In genomic region chr1:69172003-69173000, GRCh38 we compare ENCODE assay signal across 26 cellular contexts.
DNase-seq lines count a peak whose midpoint lies in the region; ATAC-seq and TF ChIP-seq lines count a peak whose summit lies in the region.
"Had no signal": no experiment of that assay in that cellular context is flagged by ENCODE, and none has a peak within 500 bp of the region (broad histone marks: within the 10 kb centered on the region; RNA-seq: fewer than 3 reads in every experiment).

No MANE protein-coding gene starts in this region.

- DNase-seq in GM13977 (ENCODE audit: low spot score): peak; percentile 5
- DNase-seq in NCI-H226: peak; percentile 88
- no peak for DNase-seq in adipocyte (ENCODE audit: low read depth)
- peak in 1 of 2 donors; percentile 34 for DNase-seq in foreskin keratinocyte
- DNase-seq in head of caudate nucleus: no peak
- DNase-seq in HUDEP-2 (lab: John Stamatoyannopoulos, UW; ENCODE audit: unreplicated experiment in 76 of 76): no peak
- no peak for DNase-seq in G401 (ENCODE audit: low spot score)
- DNase-seq: activated CD4-positive, CD25-positive, alpha-beta regulatory T cell; activated CD8-positive, alpha-beta T cell treated with anti-CD3 and anti-CD28 coated beads for 36 hours; activated T-cell treated with anti-CD3 and anti-CD28 coated beads, Interleukin-2, amount 50 U/mL, for 4 hours; CD8-positive, alpha-beta T cell; DMS79 treated with DMSO at 0.1 percent for 48 hours; heart right ventricle; immature natural killer cell; KG1; naive thymus-derived CD4-positive, alpha-beta T cell; NCI-H1105 treated with DMSO at 0.1 percent for 48 hours; NCI-H2171; NCI-H748 treated with DMSO at 0.1 percent for 48 hours; RPMI8226; stimulated activated CD4-positive, alpha-beta T cell treated with anti-CD3 and anti-CD28 coated beads, Interleukin-2, amount 100 ng/mL, for 48 hours; stomach; upper lobe of right lung had no signal

- H3K9me3 ChIP-seq in adipocyte (ENCODE audit: control insufficient read depth, low read length): peaks cover 6% of the 10 kb centered on the region
- H3K9me3 ChIP-seq: breast epithelium, upper lobe of right lung had no signal

- H3K27ac ChIP-seq in foreskin keratinocyte: no peak overlapping the region
- H3K27ac ChIP-seq: breast epithelium, heart right ventricle, stomach, upper lobe of right lung had no signal

- ATAC-seq in foreskin keratinocyte (peak; percentile 46), GM21367 (IDR thresholded peaks at IDR 0.05; ENCODE audit: unreplicated experiment) (no peak)
- ATAC-seq: activated CD8-positive, alpha-beta T cell treated with anti-CD3 and anti-CD28 coated beads for 36 hours; activated T-cell treated with anti-CD3 and anti-CD28 coated beads, Interleukin-2, amount 50 U/mL, for 4 hours; CD8-positive, alpha-beta T cell; esophagus mucosa; heart right ventricle; naive thymus-derived CD4-positive, alpha-beta T cell; upper lobe of right lung had no signal

- peaks cover 16% of the 10 kb centered on the region for H3K4me1 ChIP-seq in adipocyte (ENCODE audit: control insufficient read depth, insufficient read depth, low read length)
- H3K4me1 ChIP-seq in foreskin keratinocyte: no peaks in the 10 kb centered on the region
- H3K4me1 ChIP-seq: breast epithelium, heart right ventricle, stomach, upper lobe of right lung had no signal

- no peaks in the 10 kb centered on the region for H3K36me3 ChIP-seq in adipocyte (ENCODE audit: control insufficient read depth, insufficient read depth, low read length, severe bottlenecking)
- H3K36me3 ChIP-seq: breast epithelium, heart right ventricle, stomach, upper lobe of right lung had no signal

- peak overlapping the region; percentile 48 for H3K4me3 ChIP-seq in adipocyte (ENCODE audit: low read length)
- H3K4me3 ChIP-seq: breast epithelium, heart right ventricle, stomach, upper lobe of right lung had no signal

- no peaks in the 10 kb centered on the region for H3K27me3 ChIP-seq in adipocyte (replicated peaks; ENCODE audit: control insufficient read depth, insufficient read depth, low read length)
- H3K27me3 ChIP-seq in foreskin keratinocyte: no peaks in the 10 kb centered on the region
- H3K27me3 ChIP-seq: breast epithelium, heart right ventricle, stomach, upper lobe of right lung had no signal

- TF ChIP-seq CTCF in GM13977 (IDR thresholded peaks at IDR 0.05; ENCODE audit: extremely low read depth, insufficient read depth, missing control alignments) (no peak), foreskin keratinocyte (conservative IDR thresholded peaks at IDR 0.05) (no peak)

- H3K9ac ChIP-seq in adipocyte (ENCODE audit: low read length): no peak overlapping the region

- in situ Hi-C loops in GM13977 (cut with MboI; ENCODE audit: low pct_unique_long_range_greater_than_20kb, low sequenced_read_pairs, unreplicated experiment) (no loop called here), G401 (cut with HindIII; ENCODE audit: low sequenced_read_pairs) (no loop called here)

- intact Hi-C loops in head of caudate nucleus (cut with DNase I): no loop called here

Comparison
In these comparisons a context has a peak if more than half of its experiments do, and no peak if none do; other contexts are left out.
1. DNase-seq: peak in GM13977 (single experiment) and NCI-H226 (single experiment); none in adipocyte (single experiment), head of caudate nucleus (0 of 42), HUDEP-2 (0 of 76) and G401 (single experiment).